ENCODE assay signal across 13 cellular contexts in genomic region chr15:68408526-68408925, GRCh38.
"Had no signal": no experiment of that assay in that cellular context is flagged by ENCODE, and none has a peak within 500 bp of the region (broad histone marks: within the 10 kb centered on the region; RNA-seq: fewer than 3 reads in every experiment).

No MANE protein-coding gene starts in this region.

- H3K27me3 ChIP-seq: heart left ventricle, left lung, upper lobe of left lung had no signal

- H3K36me3 ChIP-seq: heart left ventricle, left lung, upper lobe of left lung had no signal

- H3K27me3 Mint-ChIP-seq: activated CD4-positive, alpha-beta T cell treated with anti-CD3 and anti-CD28 coated beads for 36 hours had no signal

- H3K36me3 Mint-ChIP-seq: stimulated activated effector memory CD8-positive, alpha-beta T cell treated with anti-CD3 and anti-CD28 coated beads, Interleukin-12 subunit alpha, Interleukin-12 subunit beta, amount 100 ng/mL, for 72 hours had no signal

- H3K27ac Mint-ChIP-seq: activated CD4-positive, alpha-beta T cell treated with anti-CD3 and anti-CD28 coated beads for 36 hours; activated CD8-positive, alpha-beta T cell treated with anti-CD3 and anti-CD28 coated beads, Interleukin-2, amount 10 ng/mL, durations not matched to agents 7 days and 5 days; nephron progenitor cell; stimulated activated effector memory CD8-positive, alpha-beta T cell treated with anti-CD3 and anti-CD28 coated beads, Interleukin-12 subunit alpha, Interleukin-12 subunit beta, amount 100 ng/mL, for 72 hours had no signal

- H3K4me1 Mint-ChIP-seq: activated CD4-positive, alpha-beta T cell treated with anti-CD3 and anti-CD28 coated beads for 36 hours; stimulated activated effector memory CD8-positive, alpha-beta T cell treated with anti-CD3 and anti-CD28 coated beads, Interleukin-12 subunit alpha, Interleukin-12 subunit beta, amount 100 ng/mL, for 72 hours had no signal

- H3K9me3 ChIP-seq: heart left ventricle, left lung, upper lobe of left lung had no signal

- H3K27ac ChIP-seq: left lung, skin epidermis, upper lobe of left lung had no signal

- ATAC-seq: activated CD4-positive, alpha-beta T cell treated with anti-CD3 and anti-CD28 coated beads for 36 hours; activated CD8-positive, alpha-beta T cell treated with anti-CD3 and anti-CD28 coated beads, Interleukin-2, amount 10 ng/mL, durations not matched to agents 7 days and 5 days; heart left ventricle; left lung; stimulated activated effector memory CD8-positive, alpha-beta T cell treated with anti-CD3 and anti-CD28 coated beads, Interleukin-12 subunit alpha, Interleukin-12 subunit beta, amount 100 ng/mL, for 72 hours had no signal

- H3K9me3 Mint-ChIP-seq: nephron progenitor cell had no signal

- DNase-seq: activated CD4-positive, alpha-beta T cell treated with anti-CD3 and anti-CD28 coated beads for 36 hours; activated CD8-positive, alpha-beta T cell treated with anti-CD3 and anti-CD28 coated beads, Interleukin-2, amount 10 ng/mL, durations not matched to agents 7 days and 5 days; activated gamma-delta T cell; effector CD8-positive, alpha-beta T cell; foreskin melanocyte; left lung; nephron progenitor cell; substantia nigra; T1000; upper lobe of left lung had no signal

- H3K4me3 ChIP-seq: heart left ventricle, left lung, skin epidermis, upper lobe of left lung had no signal

- H3K4me1 ChIP-seq: left lung, upper lobe of left lung had no signal

- H3K4me3 Mint-ChIP-seq: activated CD4-positive, alpha-beta T cell treated with anti-CD3 and anti-CD28 coated beads for 36 hours; activated CD8-positive, alpha-beta T cell treated with anti-CD3 and anti-CD28 coated beads, Interleukin-2, amount 10 ng/mL, durations not matched to agents 7 days and 5 days; nephron progenitor cell; stimulated activated effector memory CD8-positive, alpha-beta T cell treated with anti-CD3 and anti-CD28 coated beads, Interleukin-12 subunit alpha, Interleukin-12 subunit beta, amount 100 ng/mL, for 72 hours had no signal
